In genomic region chr1:19009882-19010321, GRCh38 we compare ENCODE assay signal across 10 cellular contexts. TPM values are rescaled to one million over a fixed set of nuclear protein-coding genes. Genes with fewer than 3 reads are reported as not detected.
A peak's percentile ranks its signal among the peaks of the same experiment; 100 is the strongest.
DNase-seq lines count a peak whose midpoint lies in the region; ATAC-seq, FAIRE-seq and TF ChIP-seq lines count a peak whose summit lies in the region.
"Had no signal": no experiment of that assay in that cellular context is flagged by ENCODE, and none has a peak within 500 bp of the region (broad histone marks: within the 10 kb centered on the region; RNA-seq: fewer than 3 reads in every experiment).

No MANE protein-coding gene starts in this region.

- CTCF ChIA-PET in HEK293T (lab: Yijun Ruan, JAX): interaction anchor here (0.6 kb wide), 1 partner anchor 45 kb away, joined by 3 read pairs; no protein-coding TSS in a partner anchor

- TF ChIP-seq CTCF in D721Med (IDR thresholded peaks at IDR 0.05; ENCODE audit: insufficient read depth, missing control alignments): no peak

- peak; percentile 50 for DNase-seq in 8988T
- peak; percentile 4 for DNase-seq in HEK293T (ENCODE audit: extremely low spot score)
- DNase-seq in astrocyte of the hippocampus (ENCODE audit: low read depth, low spot score): peak; percentile 97
- peak; percentile 68 for DNase-seq in left kidney (ENCODE audit: low read depth, low spot score)
- no peak for DNase-seq in NK-92 (lab: John Stamatoyannopoulos, UW; ENCODE audit: unreplicated experiment)
- no peak for DNase-seq in D721Med (ENCODE audit: insufficient read length, low spot score)
- no peak for DNase-seq in activated gamma-delta T cell treated with Interleukin-2 at 50 U/mL for 16 hours
- no peak for DNase-seq in left ventricle myocardium superior
- DNase-seq: DND-41, NCI-H1694 had no signal

- POLR2A ChIA-PET in HEK293T (lab: Yijun Ruan, JAX): interaction anchor here (0.8 kb wide), 1 partner anchor 107 kb away, joined by 3 read pairs; no protein-coding TSS in a partner anchor

- no peak for ATAC-seq in left ventricle myocardium superior

- intact Hi-C loops in left ventricle myocardium superior (cut with micrococcal nuclease): no loop called here

- FAIRE-seq in D721Med (lab: Jason Lieb, UNC): no peak

TF ChIP-seq in HEK293T, 16 proteins besides CTCF, POLR2A, EP300 and RAD21:
- TF ChIP-seq TARDBP (IDR thresholded peaks at IDR 0.05): no peak
- no peak for TF ChIP-seq ARNT (IDR thresholded peaks at IDR 0.05)
- no peak for TF ChIP-seq CTBP1 (IDR thresholded peaks at IDR 0.05; ENCODE audit: borderline replicate concordance)
- TF ChIP-seq FOXM1 (IDR thresholded peaks at IDR 0.05; ENCODE audit: borderline replicate concordance): no peak
- TF ChIP-seq BHLHE40 (IDR thresholded peaks at IDR 0.05; ENCODE audit: borderline replicate concordance): no peak
- TF ChIP-seq ZNF384 (IDR thresholded peaks at IDR 0.05): no peak
- TF ChIP-seq HDGF (IDR thresholded peaks at IDR 0.05; ENCODE audit: borderline replicate concordance): no peak
- no peak for TF ChIP-seq L3MBTL2 (conservative IDR thresholded peaks at IDR 0.05)
- no peak for TF ChIP-seq SP1 (IDR thresholded peaks at IDR 0.05)
- TF ChIP-seq FOXA1 (IDR thresholded peaks at IDR 0.05): no peak
- no peak for TF ChIP-seq ELF4 (IDR thresholded peaks at IDR 0.05)
- TF ChIP-seq FOXK2 (IDR thresholded peaks at IDR 0.05): no peak
- no peak for TF ChIP-seq NFRKB (IDR thresholded peaks at IDR 0.05)
- TF ChIP-seq PKNOX1 (IDR thresholded peaks at IDR 0.05): no peak
- no peak for TF ChIP-seq SUZ12 (IDR thresholded peaks at IDR 0.05)
- TF ChIP-seq LEF1 (IDR thresholded peaks at IDR 0.05; ENCODE audit: borderline replicate concordance): no peak
TF ChIP-seq in HEK293T: peak in this region for 0.

RNA-seq across cellular contexts. Expression of gene IFFO2, which starts 53.4 kb away (rescaled TPM):
- 5.0 TPM for total RNA-seq in left ventricle myocardium superior

Comparison
In these comparisons a context has a peak if more than half of its experiments do, and no peak if none do; other contexts are left out.
1. DNase-seq: peak in 8988T (single experiment), HEK293T (single experiment), astrocyte of the hippocampus (single experiment) and left kidney (single experiment); none in NK-92 (single experiment), D721Med (single experiment), activated gamma-delta T cell treated with Interleukin-2 at 50 U/mL for 16 hours (single experiment) and left ventricle myocardium superior (single experiment).